Comparison of ENCODE assay signal across 1 cellular context in the genomic region with DNA sequence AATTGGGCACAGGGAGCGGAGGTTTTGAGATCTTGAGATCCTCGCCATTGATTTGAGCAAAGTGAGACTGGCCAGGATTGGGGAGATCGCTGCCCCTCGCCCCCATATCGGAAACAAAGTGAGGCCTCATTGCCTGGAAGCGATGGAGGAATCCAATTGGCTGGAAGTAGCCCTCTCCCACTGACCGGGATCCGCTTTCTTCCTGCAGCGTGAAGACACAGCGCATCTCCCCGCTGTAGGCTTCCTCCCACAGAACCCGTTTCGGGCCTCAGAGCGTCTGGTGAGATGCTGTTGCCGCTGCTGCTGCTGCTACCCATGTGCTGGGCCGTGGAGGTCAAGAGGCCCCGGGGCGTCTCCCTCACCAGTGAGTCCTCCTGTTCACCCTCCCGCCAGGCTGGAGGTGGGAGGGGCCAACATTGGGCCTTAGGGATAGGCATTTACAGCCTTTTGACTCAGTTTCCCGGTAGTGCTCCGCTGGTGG.
TF ChIP-seq lines count a peak whose summit lies in the region.

No MANE protein-coding gene starts in this region.

TF ChIP-seq in IMR-90, 13 proteins besides CTCF, POLR2A, EP300 and RAD21:
- TF ChIP-seq RCOR1 (IDR thresholded peaks at IDR 0.05; ENCODE audit: insufficient replicate concordance, low read length) (no peak), MXI1 (IDR thresholded peaks at IDR 0.05; ENCODE audit: borderline replicate concordance, low read depth, low read length) (0 out of 2 replicates have a peak, but pooled peaks have one; percentile 4)
